Comparison of ENCODE assay signal across 8 cellular contexts in the genomic region with DNA sequence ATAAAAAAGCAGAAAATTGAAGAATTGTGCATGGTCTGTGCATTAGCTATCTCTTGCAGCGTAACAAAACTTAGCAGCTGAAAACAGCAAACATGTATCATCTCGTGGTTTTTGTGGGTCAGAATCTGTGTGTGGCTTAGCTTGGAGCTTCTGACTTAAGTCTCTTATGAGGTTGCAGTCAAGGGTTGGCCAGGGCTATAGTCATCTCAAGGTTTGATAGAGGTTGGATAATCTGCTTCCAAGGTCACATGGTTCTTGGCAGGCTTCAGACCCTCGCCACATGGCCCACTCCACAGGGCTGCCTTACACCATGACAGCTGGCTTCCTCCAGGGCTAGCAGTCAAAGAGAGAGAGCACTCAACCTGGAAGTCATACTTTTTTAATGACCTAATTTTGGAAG. TPM values are rescaled to one million over a fixed set of nuclear protein-coding genes. Genes with fewer than 3 reads are reported as not detected.
DNase-seq lines count a peak whose midpoint lies in the region; ATAC-seq and TF ChIP-seq lines count a peak whose summit lies in the region.
"Had no signal": no experiment of that assay in that cellular context is flagged by ENCODE, and none has a peak within 500 bp of the region (broad histone marks: within the 10 kb centered on the region; RNA-seq: fewer than 3 reads in every experiment).

No MANE protein-coding gene starts in this region.

- CTCF ChIA-PET in activated CD8-positive, alpha-beta T cell treated with anti-CD3 and anti-CD28 coated beads for 36 hours (lab: Charles Lee) = interaction anchor here (0.6 to 1.9 kb wide), 3 partner anchors 10 to 28 kb away, joined by 3 to 6 read pairs (median 5); no protein-coding TSS in a partner anchor
- CTCF ChIA-PET in naive thymus-derived CD4-positive, alpha-beta T cell (lab: Charles Lee) = no interaction called here
- CTCF ChIA-PET in RWPE1 (lab: Yijun Ruan, JAX) = no interaction called here

- H3K27ac ChIP-seq in naive thymus-derived CD4-positive, alpha-beta T cell (ENCODE audit: low read depth, low read length) = no peak overlapping the region
- H3K27ac ChIP-seq in RWPE1 = no peak overlapping the region

- H3K9me3 Mint-ChIP-seq in activated CD8-positive, alpha-beta T cell treated with anti-CD3 and anti-CD28 coated beads for 36 hours = no peaks in the 10 kb centered on the region
- H3K9me3 Mint-ChIP-seq in naive thymus-derived CD4-positive, alpha-beta T cell = no peaks in the 10 kb centered on the region
- H3K9me3 Mint-ChIP-seq in progenitor cell of endocrine pancreas (ENCODE audit: low read depth) = peaks cover 13% of the 10 kb centered on the region

- intact Hi-C loops in activated CD8-positive, alpha-beta T cell treated with anti-CD3 and anti-CD28 coated beads for 36 hours (cut with micrococcal nuclease) = no loop called here
- intact Hi-C loops in naive thymus-derived CD4-positive, alpha-beta T cell (cut with micrococcal nuclease) = no loop called here

- no peak overlapping the region for H3K4me3 Mint-ChIP-seq in activated CD8-positive, alpha-beta T cell treated with anti-CD3 and anti-CD28 coated beads for 36 hours
- peak overlapping the region in 7 of 10 donors; percentile 16 to 56 (median 31) for H3K4me3 Mint-ChIP-seq in naive thymus-derived CD4-positive, alpha-beta T cell
- H3K4me3 Mint-ChIP-seq in progenitor cell of endocrine pancreas (ENCODE audit: low read depth) = no peak overlapping the region

- no peaks in the 10 kb centered on the region for H3K27me3 ChIP-seq in naive thymus-derived CD4-positive, alpha-beta T cell (ENCODE audit: control insufficient read depth in 2 of 2, insufficient read depth in 2 of 2, low read length in 2 of 2)

- H3K4me1 ChIP-seq in naive thymus-derived CD4-positive, alpha-beta T cell (ENCODE audit: control insufficient read depth in 2 of 2, insufficient read depth in 2 of 2, low read length in 2 of 2) = peaks cover 3 to 16% of the 10 kb centered on the region in 2 donors

- ATAC-seq in activated CD8-positive, alpha-beta T cell treated with anti-CD3 and anti-CD28 coated beads for 36 hours = peak; percentile 89
- ATAC-seq in naive thymus-derived CD4-positive, alpha-beta T cell = peak; percentile 44

- H3K36me3 Mint-ChIP-seq in activated CD8-positive, alpha-beta T cell treated with anti-CD3 and anti-CD28 coated beads for 36 hours (ENCODE audit: low read depth) = peaks cover 14% of the 10 kb centered on the region
- H3K36me3 Mint-ChIP-seq in naive thymus-derived CD4-positive, alpha-beta T cell = peaks cover 0 to 50% (median 17%) of the 10 kb centered on the region in 5 donors
- H3K36me3 Mint-ChIP-seq in progenitor cell of endocrine pancreas (ENCODE audit: insufficient read depth) = peaks cover 22% of the 10 kb centered on the region

- no peak for TF ChIP-seq CTCF in activated CD8-positive, alpha-beta T cell treated with anti-CD3 and anti-CD28 coated beads for 36 hours (IDR thresholded peaks at IDR 0.05)
- TF ChIP-seq CTCF in progenitor cell of endocrine pancreas (IDR thresholded peaks at IDR 0.05; ENCODE audit: unreplicated experiment) (no peak), RWPE1 (conservative IDR thresholded peaks at IDR 0.05; ENCODE audit: low read depth) (no peak)

- H3K36me3 ChIP-seq in naive thymus-derived CD4-positive, alpha-beta T cell (ENCODE audit: control insufficient read depth in 2 of 3, insufficient read depth in 3 of 3, low read length in 3 of 3) = peaks cover 0 to 8% (median 0%) of the 10 kb centered on the region in 3 experiments

- H3K27me3 Mint-ChIP-seq in activated CD8-positive, alpha-beta T cell treated with anti-CD3 and anti-CD28 coated beads for 36 hours = no peaks in the 10 kb centered on the region
- H3K27me3 Mint-ChIP-seq in naive thymus-derived CD4-positive, alpha-beta T cell = no peaks in the 10 kb centered on the region
- H3K27me3 Mint-ChIP-seq in progenitor cell of endocrine pancreas = no peaks in the 10 kb centered on the region

- peaks cover 43% of the 10 kb centered on the region for H3K4me1 Mint-ChIP-seq in activated CD8-positive, alpha-beta T cell treated with anti-CD3 and anti-CD28 coated beads for 36 hours (ENCODE audit: low read depth)
- H3K4me1 Mint-ChIP-seq in naive thymus-derived CD4-positive, alpha-beta T cell = peaks cover 17 to 82% (median 71%) of the 10 kb centered on the region in 7 donors
- H3K4me1 Mint-ChIP-seq in progenitor cell of endocrine pancreas (ENCODE audit: low read depth) = peaks cover 10% of the 10 kb centered on the region

- H3K4me3 ChIP-seq in Jurkat, Clone E6-1 (ENCODE audit: low read length) = no peak overlapping the region
- no peak overlapping the region for H3K4me3 ChIP-seq in naive thymus-derived CD4-positive, alpha-beta T cell (ENCODE audit: low read length)

- peak overlapping the region; percentile 43 for H3K27ac Mint-ChIP-seq in activated CD8-positive, alpha-beta T cell treated with anti-CD3 and anti-CD28 coated beads for 36 hours
- peak overlapping the region in 8 of 9 donors; percentile 9 to 79 (median 65) for H3K27ac Mint-ChIP-seq in naive thymus-derived CD4-positive, alpha-beta T cell
- H3K27ac Mint-ChIP-seq in progenitor cell of endocrine pancreas = no peak overlapping the region

- POLR2A ChIA-PET in activated CD8-positive, alpha-beta T cell treated with anti-CD3 and anti-CD28 coated beads for 36 hours (lab: Charles Lee) = interaction anchor here (0.9 kb wide), 1 partner anchor 28 kb away, joined by 4 read pairs; no protein-coding TSS in a partner anchor
- POLR2A ChIA-PET in naive thymus-derived CD4-positive, alpha-beta T cell (lab: Charles Lee) = interaction anchor here (0.8 to 1.5 kb wide), 2 partner anchors 32 to 36 kb away, joined by 3 to 6 read pairs; partner anchors contain the start of genes CNST and TFB2M
- POLR2A ChIA-PET in RWPE1 (lab: Yijun Ruan, JAX; ENCODE audit: low non-redundant PET) = no interaction called here

- H3K9me3 ChIP-seq in naive thymus-derived CD4-positive, alpha-beta T cell (ENCODE audit: control insufficient read depth in 2 of 3, low read length in 3 of 3) = no peaks in the 10 kb centered on the region

- peak; percentile 64 for DNase-seq in EL
- peak; percentile 67 for DNase-seq in Jurkat, Clone E6-1 (ENCODE audit: low read depth, low spot score)
- DNase-seq in activated CD8-positive, alpha-beta T cell treated with anti-CD3 and anti-CD28 coated beads for 36 hours = peak; percentile 57
- no peak for DNase-seq in naive thymus-derived CD4-positive, alpha-beta T cell
- DNase-seq in Kasumi-1 (lab: John Stamatoyannopoulos, UW) = no peak
- DNase-seq in progenitor cell of endocrine pancreas (ENCODE audit: low spot score, unreplicated experiment) = no peak
- DNase-seq in RWPE1 (ENCODE audit: low spot score) = no peak
- DNase-seq: hippocampal formation had no signal

RNA-seq across cellular contexts. Expression of gene CNST, which starts 35.9 kb away (rescaled TPM):
- 12.9 TPM for polyA plus RNA-seq in Jurkat, Clone E6-1 (2012; ENCODE audit: insufficient read depth, insufficient read length)
- 10 to 100 TPM; 23.5 to 25.1 TPM for total RNA-seq in activated CD8-positive, alpha-beta T cell treated with anti-CD3 and anti-CD28 coated beads for 36 hours
- total RNA-seq in naive thymus-derived CD4-positive, alpha-beta T cell = 100 to 1,000 TPM in 2 of 5 experiments, 10 to 100 TPM in 3; 30.5 to 111 (median 80.2) TPM
- polyA plus RNA-seq in naive thymus-derived CD4-positive, alpha-beta T cell = 10 to 100 TPM; 52.8 to 58.8 TPM
- total RNA-seq in progenitor cell of endocrine pancreas = 25.4 and 28.3 TPM in 2 replicates

RNA-seq across cellular contexts. Expression of gene TFB2M, which starts 36.1 kb away (rescaled TPM):
- polyA plus RNA-seq in Jurkat, Clone E6-1 (2012; ENCODE audit: insufficient read depth, insufficient read length) = 17.7 TPM
- 10 to 100 TPM; 16.0 TPM for total RNA-seq in activated CD8-positive, alpha-beta T cell treated with anti-CD3 and anti-CD28 coated beads for 36 hours
- total RNA-seq in naive thymus-derived CD4-positive, alpha-beta T cell = 10 to 100 TPM in 3 of 5 experiments, 1 to 10 TPM in 2; 9.5 to 12.2 (median 10.3) TPM
- 10 to 100 TPM; 12.1 to 18.2 TPM for polyA plus RNA-seq in naive thymus-derived CD4-positive, alpha-beta T cell
- total RNA-seq in progenitor cell of endocrine pancreas = 11.6 and 12.4 TPM in 2 replicates

Comparison
In these comparisons a context has a peak if more than half of its experiments do, and no peak if none do; other contexts are left out.
1. DNase-seq: peak in EL (single experiment), Jurkat, Clone E6-1 (single experiment) and activated CD8-positive, alpha-beta T cell treated with anti-CD3 and anti-CD28 coated beads for 36 hours (single experiment); none in naive thymus-derived CD4-positive, alpha-beta T cell (0 of 9), Kasumi-1 (0 of 2), progenitor cell of endocrine pancreas (single experiment) and RWPE1 (single experiment).
2. H3K4me3 Mint-ChIP-seq: peak in naive thymus-derived CD4-positive, alpha-beta T cell (7 of 10); none in activated CD8-positive, alpha-beta T cell treated with anti-CD3 and anti-CD28 coated beads for 36 hours (single experiment) and progenitor cell of endocrine pancreas (single experiment).